10 cellular contexts compared by ENCODE assay signal in genomic region chr22:18031670-18032454, GRCh38. TPM values are rescaled to one million over a fixed set of nuclear protein-coding genes. Genes with fewer than 3 reads are reported as not detected.
DNase-seq lines count a peak whose midpoint lies in the region; ATAC-seq and TF ChIP-seq lines count a peak whose summit lies in the region.
"Had no signal": no experiment of that assay in that cellular context is flagged by ENCODE, and none has a peak within 500 bp of the region (broad histone marks: within the 10 kb centered on the region; RNA-seq: fewer than 3 reads in every experiment).

No MANE protein-coding gene starts in this region.

- no peak for TF ChIP-seq RAD21 in SK-N-SH (IDR thresholded peaks at IDR 0.05; ENCODE audit: low read length)

- H3K27ac ChIP-seq in SK-N-SH (ENCODE audit: low read depth in 2 of 2, low read length in 1 of 2) (peak overlapping the region; percentile 82 to 93; a peak in 3 of 4 replicates), foreskin keratinocyte (peak overlapping the region; percentile 91)

- H3K4me1 ChIP-seq in SK-N-SH (ENCODE audit: control insufficient read depth in 1 of 2, insufficient read depth in 2 of 2, low read depth in 1 of 2, low read length in 1 of 2): peaks cover 11 to 16% of the 10 kb centered on the region in 2 experiments; a peak in 3 of 4 replicates
- H3K4me1 ChIP-seq in foreskin keratinocyte: peaks cover 39% of the 10 kb centered on the region

- H3K4me3 ChIP-seq in SK-N-SH (ENCODE audit: low read depth in 2 of 2, low read length in 1 of 2): 0 out of 4 replicates have a peak overlapping the region, but pooled peaks of 1 of the 2 experiments have one; percentile 26

- H3K9me3 Mint-ChIP-seq in activated T-cell treated with anti-CD3 and anti-CD28 coated beads, Interleukin-2, amount 50 U/mL, for 4 hours: no peaks in the 10 kb centered on the region

- H3K9me3 ChIP-seq in SK-N-SH: no peaks in the 10 kb centered on the region

- H3F3A ChIP-seq in SK-N-SH (replicated peaks; ENCODE audit: insufficient read depth): peaks cover 19% of the 10 kb centered on the region

- H3K27me3 ChIP-seq in SK-N-SH (ENCODE audit: insufficient read depth) (no peaks in the 10 kb centered on the region), foreskin keratinocyte (no peaks in the 10 kb centered on the region)

- H3K36me3 Mint-ChIP-seq in activated T-cell treated with anti-CD3 and anti-CD28 coated beads, Interleukin-2, amount 50 U/mL, for 4 hours (ENCODE audit: insufficient read depth): no peaks in the 10 kb centered on the region

- 13% methylated on average over 8 of the region's 11 CpGs for WGBS in SK-N-SH (ENCODE audit: low lambda C conversion rate)

- H3K9me2 ChIP-seq in SK-N-SH: no peaks in the 10 kb centered on the region

- H3K79me2 ChIP-seq in SK-N-SH (ENCODE audit: insufficient read depth): no peaks in the 10 kb centered on the region

- H2AFZ ChIP-seq in SK-N-SH (ENCODE audit: low read depth): no peak overlapping the region

- peaks cover 10% of the 10 kb centered on the region for H3K27me3 Mint-ChIP-seq in activated T-cell treated with anti-CD3 and anti-CD28 coated beads, Interleukin-2, amount 50 U/mL, for 4 hours (ENCODE audit: low read depth)
- H3K27me3 Mint-ChIP-seq: B cell had no signal

- DNase-seq in NCI-H1105 treated with DMSO at 0.1 percent for 48 hours (lab: John Stamatoyannopoulos, UW) (peak; percentile 0), NCI-H1105 (lab: John Stamatoyannopoulos, UW) (no peak), SK-N-SH (no peak), foreskin keratinocyte (peak; percentile 94 to 98), stromal cell of bone marrow (ENCODE audit: low read depth) (peak; percentile 62)
- no peak for DNase-seq in activated T-cell treated with anti-CD3 and anti-CD28 coated beads, Interleukin-2, amount 50 U/mL, for 4 hours
- DNase-seq: effector CD4-positive, alpha-beta T cell had no signal

- H4K20me1 ChIP-seq in SK-N-SH (ENCODE audit: insufficient read depth): no peaks in the 10 kb centered on the region

- H3K9ac ChIP-seq in SK-N-SH: peak overlapping the region; percentile 58

- POLR2A ChIA-PET in SK-N-SH (lab: Yijun Ruan, JAX): no interaction called here

- no peaks in the 10 kb centered on the region for H3K36me3 ChIP-seq in SK-N-SH (replicated peaks in 1 of 2; ENCODE audit: control insufficient read depth in 1 of 2, insufficient read depth in 2 of 2, low read length in 1 of 2)

- peak; percentile 82 for ATAC-seq in foreskin keratinocyte
- no peak for ATAC-seq in HG02623 (IDR thresholded peaks at IDR 0.05; ENCODE audit: unreplicated experiment)
- ATAC-seq in HG03135 (IDR thresholded peaks at IDR 0.05; ENCODE audit: unreplicated experiment): no peak
- no peak for ATAC-seq in activated T-cell treated with anti-CD3 and anti-CD28 coated beads, Interleukin-2, amount 50 U/mL, for 4 hours

- peak in 1 of 2 experiments; percentile 99; a peak in 2 of 4 replicates for TF ChIP-seq EP300 in SK-N-SH (IDR thresholded peaks at IDR 0.05; ENCODE audit: borderline replicate concordance in 1 of 2, low read depth in 1 of 2, low read length in 1 of 2)

- H3K4me2 ChIP-seq in SK-N-SH: peak overlapping the region; percentile 70

- CTCF ChIA-PET in SK-N-SH (lab: Yijun Ruan, JAX): interaction anchor here (1.2 kb wide), 1 partner anchor 45 kb away, joined by 4 read pairs; no protein-coding TSS in a partner anchor

- TF ChIP-seq CTCF in SK-N-SH (IDR thresholded peaks at IDR 0.05) (no peak), foreskin keratinocyte (conservative IDR thresholded peaks at IDR 0.05) (no peak)

- no peaks in the 10 kb centered on the region for H3K4me1 Mint-ChIP-seq in activated T-cell treated with anti-CD3 and anti-CD28 coated beads, Interleukin-2, amount 50 U/mL, for 4 hours (ENCODE audit: low read depth)
- H3K4me1 Mint-ChIP-seq: B cell had no signal

- H3K4me3 Mint-ChIP-seq in activated T-cell treated with anti-CD3 and anti-CD28 coated beads, Interleukin-2, amount 50 U/mL, for 4 hours: no peak overlapping the region
- H3K4me3 Mint-ChIP-seq: B cell had no signal

TF ChIP-seq in SK-N-SH, 30 proteins besides CTCF, POLR2A, EP300 and RAD21 (continues in another document):
- TF ChIP-seq SIN3A (IDR thresholded peaks at IDR 0.05; ENCODE audit: borderline replicate concordance, low read depth, low read length): no peak
- peak; percentile 69; the same call in 1 of the 2 replicates for TF ChIP-seq MAX (IDR thresholded peaks at IDR 0.05; ENCODE audit: low read depth)
- no peak for TF ChIP-seq SMC3 (IDR thresholded peaks at IDR 0.05; ENCODE audit: low read depth, low read length)
- TF ChIP-seq FOXM1 (IDR thresholded peaks at IDR 0.05; ENCODE audit: low read depth): peak; percentile 90
- no peak for TF ChIP-seq NRF1 (IDR thresholded peaks at IDR 0.05; ENCODE audit: low read depth, low read length)
- TF ChIP-seq FOXJ3 (CRISPR knock-in tag; IDR thresholded peaks at IDR 0.05): no peak
- no peak for TF ChIP-seq MXI1 (IDR thresholded peaks at IDR 0.05; ENCODE audit: low read depth, low read length)
- 0 out of 2 replicates have a peak, but pooled peaks have one; percentile 17 for TF ChIP-seq TAF1 (IDR thresholded peaks at IDR 0.05; ENCODE audit: borderline replicate concordance, low read depth, low read length)
- TF ChIP-seq MEF2A (IDR thresholded peaks at IDR 0.05; ENCODE audit: borderline replicate concordance, low read depth): peak; percentile 88
- peak; percentile 99 for TF ChIP-seq TCF12 (IDR thresholded peaks at IDR 0.05)
- TF ChIP-seq GABPA (IDR thresholded peaks at IDR 0.05; ENCODE audit: low read depth): 0 out of 2 replicates have a peak, but pooled peaks have one; percentile 27
- TF ChIP-seq USF1 (IDR thresholded peaks at IDR 0.05; ENCODE audit: borderline replicate concordance, low read depth): no peak; the same call in 1 of the 2 replicates
- TF ChIP-seq ZBTB33 (IDR thresholded peaks at IDR 0.05; ENCODE audit: borderline replicate concordance, low read depth): peak; percentile 84

RNA-seq across cellular contexts. Expression of gene MICAL3, which starts 7.5 kb away (rescaled TPM):
- polyA plus RNA-seq in SK-N-SH (2012; rRNA removed) (50.9 and 83.1 TPM in 2 replicates), foreskin keratinocyte (5.3 and 7.0 TPM in 2 replicates)
- polyA plus RNA-seq in SK-N-SH (2012; cell fraction: cytosol; rRNA removed): 35.5 and 39.3 TPM in 2 replicates
- polyA plus RNA-seq in SK-N-SH (2012; cell fraction: nucleus; rRNA removed): 293 and 319 TPM in 2 replicates
- total RNA-seq in foreskin keratinocyte: 59.6 and 68.0 TPM in 2 replicates
- 10 to 100 TPM; 33.9 to 39.6 (median 35.1) TPM for total RNA-seq in activated T-cell treated with anti-CD3 and anti-CD28 coated beads, Interleukin-2, amount 50 U/mL, for 4 hours

RNA-seq across cellular contexts. Expression of gene PEX26, which starts 45.9 kb away (rescaled TPM):
- polyA plus RNA-seq in SK-N-SH (2012; rRNA removed): 13.0 and 17.5 TPM in 2 replicates
- 7.8 and 12.2 TPM in 2 replicates for polyA plus RNA-seq in SK-N-SH (2012; cell fraction: cytosol; rRNA removed)
- 15.3 and 16.2 TPM in 2 replicates for polyA plus RNA-seq in SK-N-SH (2012; cell fraction: nucleus; rRNA removed)
- total RNA-seq in foreskin keratinocyte: 25.7 and 29.1 TPM in 2 replicates
- polyA plus RNA-seq in foreskin keratinocyte: 10.7 and 11.5 TPM in 2 replicates
- 10 to 100 TPM; 51.3 to 68.3 (median 58.2) TPM for total RNA-seq in activated T-cell treated with anti-CD3 and anti-CD28 coated beads, Interleukin-2, amount 50 U/mL, for 4 hours

Comparison
In these comparisons a context has a peak if more than half of its experiments do, and no peak if none do; other contexts are left out.
1. DNase-seq: peak in NCI-H1105 treated with DMSO at 0.1 percent for 48 hours (single experiment), foreskin keratinocyte (2 of 2) and stromal cell of bone marrow (single experiment); none in NCI-H1105 (single experiment), SK-N-SH (single experiment) and activated T-cell treated with anti-CD3 and anti-CD28 coated beads, Interleukin-2, amount 50 U/mL, for 4 hours (single experiment).